9 cellular contexts compared by ENCODE assay signal in the genomic region with DNA sequence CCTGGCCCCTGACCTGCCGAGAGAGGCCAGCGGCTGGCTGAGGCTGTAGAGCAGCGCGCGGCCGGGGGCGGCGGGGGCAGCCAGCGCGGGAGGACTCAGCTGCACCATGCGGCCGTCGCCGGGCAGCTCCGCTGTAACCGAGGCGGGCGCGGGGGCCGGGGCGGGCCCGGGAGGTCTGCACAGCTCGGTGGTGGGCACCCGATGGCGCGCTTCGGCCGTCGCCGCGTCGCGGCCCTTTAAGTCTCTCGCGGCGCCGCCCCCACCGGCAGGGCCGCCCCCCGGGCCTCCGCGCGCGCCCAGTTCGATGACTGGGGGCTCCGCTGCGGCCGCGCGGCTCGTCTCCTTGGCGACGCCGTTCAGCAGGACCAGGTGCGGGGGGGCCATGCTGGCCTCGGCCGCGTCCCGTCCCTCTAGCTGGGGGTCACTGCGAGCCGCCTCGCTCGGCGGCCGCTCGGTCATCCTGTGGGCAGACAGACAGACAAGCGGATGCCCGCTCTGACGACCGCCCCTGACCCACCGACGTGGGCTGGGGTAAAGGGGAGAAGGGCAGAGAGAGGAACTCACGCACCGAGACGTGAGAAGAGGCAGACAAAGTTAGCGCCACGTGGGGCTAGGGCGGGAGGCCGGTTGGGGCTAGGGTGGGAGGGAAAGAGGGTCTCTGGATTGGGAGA. TPM values are rescaled to one million over a fixed set of nuclear protein-coding genes. Genes with fewer than 3 reads are reported as not detected.
DNase-seq lines count a peak whose midpoint lies in the region; TF ChIP-seq lines count a peak whose summit lies in the region.
"Had no signal": no experiment of that assay in that cellular context is flagged by ENCODE, and none has a peak within 500 bp of the region (broad histone marks: within the 10 kb centered on the region; RNA-seq: fewer than 3 reads in every experiment).

No MANE protein-coding gene starts in this region.

- no peak overlapping the region for H3K27ac Mint-ChIP-seq in CD14-positive monocyte
- no peak overlapping the region for H3K27ac Mint-ChIP-seq in nephron progenitor cell

- peak overlapping the region; percentile 45 to 83 for H3K4me3 Mint-ChIP-seq in CD14-positive monocyte
- H3K4me3 Mint-ChIP-seq in nephron progenitor cell: peak overlapping the region; percentile 68

- intact Hi-C loops in CD14-positive monocyte (cut with micrococcal nuclease): loop anchor here in 1 of 2 donors (5.0 kb wide), 1 partner anchor 222 kb away; no protein-coding TSS in a partner anchor
- intact Hi-C loops in posterior cingulate gyrus (cut with DNase I): no loop called here

- H3K9me3 Mint-ChIP-seq in CD14-positive monocyte (peaks cover 0 to 19% (median 6%) of the 10 kb centered on the region in 7 donors), nephron progenitor cell (no peaks in the 10 kb centered on the region)

- H3K4me1 Mint-ChIP-seq in CD14-positive monocyte (peaks cover 22% of the 10 kb centered on the region), nephron progenitor cell (peaks cover 8% of the 10 kb centered on the region)

- TF ChIP-seq CTCF in CD14-positive monocyte (IDR thresholded peaks at IDR 0.05): no peak
- TF ChIP-seq CTCF in nephron progenitor cell (IDR thresholded peaks at IDR 0.05): no peak

- H3K27me3 Mint-ChIP-seq in CD14-positive monocyte (ENCODE audit: low read depth in 3 of 3): peaks cover 50 to 57% (median 55%) of the 10 kb centered on the region in 3 donors
- H3K27me3 Mint-ChIP-seq in nephron progenitor cell (ENCODE audit: low read depth, poor library complexity): peaks cover 51% of the 10 kb centered on the region

- peaks cover 0 to 3% of the 10 kb centered on the region in 2 donors for H3K36me3 Mint-ChIP-seq in CD14-positive monocyte
- no peaks in the 10 kb centered on the region for H3K36me3 Mint-ChIP-seq in nephron progenitor cell (ENCODE audit: low read depth)

- DNase-seq in CD14-positive monocyte (ENCODE audit: low spot score) (no peak), NCI-H1105 (lab: John Stamatoyannopoulos, UW) (peak; percentile 28), ecto neural progenitor cell (ENCODE audit: low spot score) (peak; percentile 74), nephron progenitor cell (peak; percentile 69), HK-2 (ENCODE audit: unreplicated experiment) (no peak), germinal center (ENCODE audit: low spot score) (no peak), posterior cingulate gyrus (no peak)
- no peak for DNase-seq in activated CD4-positive, alpha-beta T cell treated with anti-CD3 and anti-CD28 coated beads, Interleukin-2, amount 50 U/mL, for 1 hour
- DNase-seq: activated naive CD4-positive, alpha-beta T cell treated with anti-CD3 and anti-CD28 coated beads, Interleukin-2, amount 50 U/mL, for 16 hours had no signal

RNA-seq across cellular contexts. Expression of a gene that starts 6.5 kb away (rescaled TPM):
- under 1 TPM in 1 of 2 donors, not detected in 1; 0.50 TPM for polyA plus RNA-seq in CD14-positive monocyte

RNA-seq across cellular contexts. Expression of a gene that starts 35.7 kb away (rescaled TPM):
- 1 to 10 TPM in 1 of 2 donors, not detected in 1; 1.4 TPM for polyA plus RNA-seq in CD14-positive monocyte

Comparison
In these comparisons a context has a peak if more than half of its experiments do, and no peak if none do; other contexts are left out.
1. DNase-seq: peak in NCI-H1105 (single experiment), ecto neural progenitor cell (single experiment) and nephron progenitor cell (single experiment); none in CD14-positive monocyte (single experiment), HK-2 (single experiment), activated CD4-positive, alpha-beta T cell treated with anti-CD3 and anti-CD28 coated beads, Interleukin-2, amount 50 U/mL, for 1 hour (single experiment), germinal center (single experiment) and posterior cingulate gyrus (0 of 10).